ENCODE assay signal across 23 cellular contexts in genomic region chr3:58835075-58835474, GRCh38.
DNase-seq lines count a peak whose midpoint lies in the region; TF ChIP-seq lines count a peak whose summit lies in the region.
"Had no signal": no experiment of that assay in that cellular context is flagged by ENCODE, and none has a peak within 500 bp of the region (broad histone marks: within the 10 kb centered on the region; RNA-seq: fewer than 3 reads in every experiment).

No MANE protein-coding gene starts in this region.

- no peak overlapping the region for H3K4me3 Mint-ChIP-seq in HFFc6
- H3K4me3 Mint-ChIP-seq: brain; CD4-positive, alpha-beta memory T cell; stimulated activated effector memory CD8-positive, alpha-beta T cell treated with anti-CD3 and anti-CD28 coated beads, Interleukin-12 subunit alpha, Interleukin-12 subunit beta, amount 100 ng/mL, for 72 hours had no signal

- WGBS in suprapubic skin: 75% methylated on average over 3 of the region's 3 CpGs

- H3K4me1 Mint-ChIP-seq in HFFc6 (ENCODE audit: low read depth): peaks cover 52% of the 10 kb centered on the region
- H3K4me1 Mint-ChIP-seq: CD4-positive, alpha-beta memory T cell; stimulated activated effector memory CD8-positive, alpha-beta T cell treated with anti-CD3 and anti-CD28 coated beads, Interleukin-12 subunit alpha, Interleukin-12 subunit beta, amount 100 ng/mL, for 72 hours had no signal

- no peaks in the 10 kb centered on the region for H3K9me3 ChIP-seq in adipocyte (ENCODE audit: control insufficient read depth, low read length)
- no peaks in the 10 kb centered on the region for H3K9me3 ChIP-seq in suprapubic skin
- H3K9me3 ChIP-seq: esophagus squamous epithelium, left lung, SJSA1, upper lobe of left lung had no signal

- DNase-seq in AG04449 (ENCODE audit: low read depth, low spot score): peak; percentile 40
- DNase-seq in HFFc6: peak; percentile 49
- DNase-seq in adipocyte (ENCODE audit: low read depth): peak; percentile 26
- peak; percentile 35 for DNase-seq in glomerular visceral epithelial cell (ENCODE audit: extremely low spot score)
- no peak for DNase-seq in COLO668 (lab: John Stamatoyannopoulos, UW; ENCODE audit: unreplicated experiment)
- no peak for DNase-seq in GM10248 (ENCODE audit: extremely low spot score)
- no peak for DNase-seq in suprapubic skin (ENCODE audit: low spot score in 2 of 2)
- no peak for DNase-seq in germinal center (ENCODE audit: low spot score)
- DNase-seq: activated CD4-positive, alpha-beta T cell treated with anti-CD3 and anti-CD28 coated beads for 4 hours; activated CD8-positive, alpha-beta memory T cell treated with anti-CD3 and anti-CD28 coated beads, Interleukin-2, amount 50 U/mL, for 48 hours; activated gamma-delta T cell treated with Interleukin-2 at 50 U/mL for 16 hours; CD4-positive, alpha-beta memory T cell; DND-41; esophagus squamous epithelium; Kasumi-1; left lung; NCI-H1436 treated with DMSO at 0.1 percent for 48 hours; NCI-H510A; T-helper 9 cell; upper lobe of left lung had no signal

- H3K27me3 Mint-ChIP-seq in HFFc6 (ENCODE audit: insufficient read depth): peaks cover 3% of the 10 kb centered on the region
- H3K27me3 Mint-ChIP-seq: brain had no signal

- H3K4me3 ChIP-seq in AG04449 (ENCODE audit: low read depth, low read length) (no peak overlapping the region), adipocyte (ENCODE audit: low read length) (no peak overlapping the region), suprapubic skin (no peak overlapping the region)
- H3K4me3 ChIP-seq: esophagus squamous epithelium, left lung, SJSA1, upper lobe of left lung had no signal

- H3K27ac ChIP-seq in suprapubic skin: no peak overlapping the region
- H3K27ac ChIP-seq: esophagus squamous epithelium, left lung, SJSA1, upper lobe of left lung had no signal

- no peak for TF ChIP-seq CTCF in AG04449 (IDR thresholded peaks at IDR 0.05; ENCODE audit: insufficient read depth, low read length, missing control alignments)
- no peak for TF ChIP-seq CTCF in HFFc6 (IDR thresholded peaks at IDR 0.05)
- TF ChIP-seq CTCF in GM10248 (IDR thresholded peaks at IDR 0.05; ENCODE audit: control extremely low read depth, extremely low read depth, low read depth, missing control alignments): no peak
- no peak for TF ChIP-seq CTCF in suprapubic skin (IDR thresholded peaks at IDR 0.05)

- H3K9ac ChIP-seq in adipocyte (ENCODE audit: low read length): no peak overlapping the region

- H3K4me1 ChIP-seq in adipocyte (ENCODE audit: control insufficient read depth, insufficient read depth, low read length): peaks cover 14% of the 10 kb centered on the region
- H3K4me1 ChIP-seq in suprapubic skin: no peaks in the 10 kb centered on the region
- H3K4me1 ChIP-seq: esophagus squamous epithelium, left lung, SJSA1, upper lobe of left lung had no signal

- no peaks in the 10 kb centered on the region for H3K36me3 ChIP-seq in adipocyte (ENCODE audit: control insufficient read depth, insufficient read depth, low read length, severe bottlenecking)
- no peaks in the 10 kb centered on the region for H3K36me3 ChIP-seq in suprapubic skin
- H3K36me3 ChIP-seq: esophagus squamous epithelium, left lung, SJSA1, upper lobe of left lung had no signal

- H3K27ac Mint-ChIP-seq in HFFc6: peak overlapping the region; percentile 85
- H3K27ac Mint-ChIP-seq: CD4-positive, alpha-beta memory T cell; stimulated activated effector memory CD8-positive, alpha-beta T cell treated with anti-CD3 and anti-CD28 coated beads, Interleukin-12 subunit alpha, Interleukin-12 subunit beta, amount 100 ng/mL, for 72 hours had no signal

- CTCF ChIA-PET in AG04449 (lab: Yijun Ruan, JAX) (interaction anchor here (6.8 kb wide), 1 partner anchor 9 kb away, joined by 55 read pairs; no protein-coding TSS in a partner anchor), GM10248 (lab: Yijun Ruan, JAX) (interaction anchor here (3.5 kb wide), 1 partner anchor 11 kb away, joined by 20 read pairs; no protein-coding TSS in a partner anchor)

- TF ChIP-seq EP300 in suprapubic skin (IDR thresholded peaks at IDR 0.05): no peak

- TF ChIP-seq POLR2A in suprapubic skin (IDR thresholded peaks at IDR 0.05): no peak

- no peaks in the 10 kb centered on the region for H3K27me3 ChIP-seq in adipocyte (replicated peaks; ENCODE audit: control insufficient read depth, insufficient read depth, low read length)
- H3K27me3 ChIP-seq in suprapubic skin: no peaks in the 10 kb centered on the region
- H3K27me3 ChIP-seq: esophagus squamous epithelium, left lung, SJSA1, upper lobe of left lung had no signal

- H3K36me3 Mint-ChIP-seq in HFFc6 (ENCODE audit: low read depth): no peaks in the 10 kb centered on the region; the same call in 1 of the 2 replicates
- H3K36me3 Mint-ChIP-seq: brain; CD4-positive, alpha-beta memory T cell; stimulated activated effector memory CD8-positive, alpha-beta T cell treated with anti-CD3 and anti-CD28 coated beads, Interleukin-12 subunit alpha, Interleukin-12 subunit beta, amount 100 ng/mL, for 72 hours had no signal

- no peaks in the 10 kb centered on the region for H3K9me3 Mint-ChIP-seq in HFFc6
- H3K9me3 Mint-ChIP-seq: brain; stimulated activated effector memory CD8-positive, alpha-beta T cell treated with anti-CD3 and anti-CD28 coated beads, Interleukin-12 subunit alpha, Interleukin-12 subunit beta, amount 100 ng/mL, for 72 hours had no signal

- POLR2A ChIA-PET in AG04449 (lab: Yijun Ruan, JAX) (no interaction called here), GM10248 (lab: Yijun Ruan, JAX) (no interaction called here)

Comparison
In these comparisons a context has a peak if more than half of its experiments do, and no peak if none do; other contexts are left out.
1. DNase-seq: peak in AG04449 (single experiment), HFFc6 (single experiment), adipocyte (single experiment) and glomerular visceral epithelial cell (single experiment); none in COLO668 (single experiment), GM10248 (single experiment), suprapubic skin (0 of 2) and germinal center (single experiment).